ENCODE assay signal across 21 cellular contexts in genomic region chr9:88917375-88917774, GRCh38.
DNase-seq lines count a peak whose midpoint lies in the region; ATAC-seq, FAIRE-seq and TF ChIP-seq lines count a peak whose summit lies in the region.
"Had no signal": no experiment of that assay in that cellular context is flagged by ENCODE, and none has a peak within 500 bp of the region (broad histone marks: within the 10 kb centered on the region; RNA-seq: fewer than 3 reads in every experiment).

No MANE protein-coding gene starts in this region.

- intact Hi-C loops in HepG2 (cut with micrococcal nuclease; ENCODE audit: unreplicated experiment): no loop called here
- intact Hi-C loops in mucosa of descending colon (cut with DNase I, micrococcal nuclease): no loop called here
- intact Hi-C loops in left colon (cut with DNase I, micrococcal nuclease): no loop called here

- H3K27me3 Mint-ChIP-seq in CD8-positive, alpha-beta memory T cell: peaks cover 0 to 8% of the 10 kb centered on the region in 2 donors

- peak overlapping the region; percentile 2; the same call in 1 of the 2 replicates for H3K4me2 ChIP-seq in OCI-LY3 (ENCODE audit: low read length)
- no peak overlapping the region for H3K4me2 ChIP-seq in HepG2 (ENCODE audit: low read depth, low read length)
- H3K4me2 ChIP-seq: BLaER1, GM23338 had no signal

- DNase-seq in HepG2 (ENCODE audit: low spot score) (no peak), mucosa of descending colon (no peak), OCI-M2 (lab: John Stamatoyannopoulos, UW; ENCODE audit: unreplicated experiment) (no peak), left colon (no peak)
- DNase-seq in CD8-positive, alpha-beta memory T cell: no peak
- DNase-seq: CD4-positive, CD25-positive, alpha-beta regulatory T cell; CD8-positive, alpha-beta T cell; DMS53; DMS79 treated with DMSO at 0.1 percent for 48 hours; GF-D8; H9 had no signal

- POLR2A ChIA-PET in HepG2 (lab: Yijun Ruan, JAX): no interaction called here
- POLR2A ChIA-PET in CD8-positive, alpha-beta memory T cell (lab: Charles Lee): no interaction called here

- BruUV-seq in HepG2 (replicated peaks; lab: Mats Ljungman, UMichigan): no TSS peak

- H3K79me2 ChIP-seq in OCI-LY3 (ENCODE audit: low read length): no peaks in the 10 kb centered on the region
- no peaks in the 10 kb centered on the region for H3K79me2 ChIP-seq in HepG2 (ENCODE audit: insufficient read depth, low read length)

- TF ChIP-seq POLR2A in HepG2 (IDR thresholded peaks at IDR 0.05; ENCODE audit: insufficient read depth in 1 of 2, low read depth in 2 of 2, low read length in 2 of 2): no peak

- H2AFZ ChIP-seq in OCI-LY3 (ENCODE audit: low read depth, low read length) (no peak overlapping the region), HepG2 (ENCODE audit: low read length) (no peak overlapping the region)
- H2AFZ ChIP-seq: GM23338 had no signal

- H3K27ac Mint-ChIP-seq in CD8-positive, alpha-beta memory T cell: no peak overlapping the region
- H3K27ac Mint-ChIP-seq: B cell; CD8-positive, alpha-beta T cell; GM23338; H9 had no signal

- 0% methylated on average over 1 of the region's 3 CpGs for WGBS in HepG2 (ENCODE audit: low lambda C conversion rate)

- H3K4me1 ChIP-seq in OCI-LY3 (ENCODE audit: low read length): peaks cover 23% of the 10 kb centered on the region
- peaks cover 8% of the 10 kb centered on the region for H3K4me1 ChIP-seq in HepG2 (ENCODE audit: insufficient read depth, low read length)
- H3K4me1 ChIP-seq in mucosa of descending colon (ENCODE audit: low read depth): peaks cover 4% of the 10 kb centered on the region
- H3K4me1 ChIP-seq in CD8-positive, alpha-beta memory T cell (ENCODE audit: insufficient read depth, low read length): peaks cover 21% of the 10 kb centered on the region

- H3K9me3 ChIP-seq in OCI-LY3 (ENCODE audit: insufficient read depth, low read length) (peaks cover 19% of the 10 kb centered on the region; the same call in 1 of the 2 replicates), HepG2 (ENCODE audit: low read length) (peaks cover 16% of the 10 kb centered on the region), mucosa of descending colon (peaks cover 10% of the 10 kb centered on the region)
- H3K9me3 ChIP-seq in CD8-positive, alpha-beta memory T cell (ENCODE audit: low read length): no peaks in the 10 kb centered on the region

- H3K36me3 ChIP-seq in OCI-LY3 (replicated peaks; ENCODE audit: low read depth, low read length) (no peaks in the 10 kb centered on the region), HepG2 (replicated peaks in 1 of 2; ENCODE audit: control insufficient read depth in 1 of 2, insufficient read depth in 2 of 2, low read length in 2 of 2) (no peaks in the 10 kb centered on the region), mucosa of descending colon (ENCODE audit: low read depth) (no peaks in the 10 kb centered on the region)
- no peaks in the 10 kb centered on the region for H3K36me3 ChIP-seq in CD8-positive, alpha-beta memory T cell (ENCODE audit: insufficient read depth, low read length)

- peaks cover 0 to 6% (median 0%) of the 10 kb centered on the region in 3 donors for H3K36me3 Mint-ChIP-seq in CD8-positive, alpha-beta memory T cell

- peaks cover 9% of the 10 kb centered on the region; the same call in 1 of the 2 replicates for H3K27me3 ChIP-seq in OCI-LY3 (ENCODE audit: low read depth, low read length)
- H3K27me3 ChIP-seq in HepG2 (ENCODE audit: control insufficient read depth in 1 of 2, insufficient read depth in 2 of 2, low read length in 2 of 2): no peaks in the 10 kb centered on the region
- H3K27me3 ChIP-seq in CD8-positive, alpha-beta memory T cell (ENCODE audit: insufficient read depth, low read length, poor library complexity, severe bottlenecking): no peaks in the 10 kb centered on the region
- H3K27me3 ChIP-seq: BLaER1 had no signal

- H3K27ac ChIP-seq in OCI-LY3 (ENCODE audit: low read length) (peak overlapping the region; percentile 45; the same call in 1 of the 2 replicates), HepG2 (ENCODE audit: extremely low read length, insufficient read depth, low read length) (no peak overlapping the region)
- H3K27ac ChIP-seq in CD8-positive, alpha-beta memory T cell (ENCODE audit: low read depth, low read length): no peak overlapping the region
- H3K27ac ChIP-seq: 22Rv1, BLaER1, C4-2B had no signal

- ATAC-seq in HepG2 (peak; percentile 40; the same call in 2 of the 3 replicates), mucosa of descending colon (peak; percentile 43), left colon (no peak)
- ATAC-seq: CD8-positive, alpha-beta T cell; GM23338; HCT116 had no signal

- TF ChIP-seq CTCF in OCI-LY3 (IDR thresholded peaks at IDR 0.05; ENCODE audit: low read depth, low read length) (no peak), HepG2 (CRISPR knock-in tag; IDR thresholded peaks at IDR 0.05) (no peak), mucosa of descending colon (IDR thresholded peaks at IDR 0.05) (no peak)

- TF ChIP-seq RAD21 in HepG2 (CRISPR knock-in tag; IDR thresholded peaks at IDR 0.05): no peak

- no peak overlapping the region for H3K9ac ChIP-seq in OCI-LY3 (ENCODE audit: low read length)
- no peak overlapping the region for H3K9ac ChIP-seq in HepG2 (ENCODE audit: insufficient read depth, low read depth, low read length)
- H3K9ac ChIP-seq: BLaER1 had no signal

- peaks cover 0 to 10% (median 3%) of the 10 kb centered on the region in 5 donors for H3K9me3 Mint-ChIP-seq in CD8-positive, alpha-beta memory T cell

- CTCF ChIA-PET in HepG2 (lab: Yijun Ruan, JAX; ENCODE audit: low intra/inter-chr PET ratio, low total read pairs): no interaction called here
- CTCF ChIA-PET in CD8-positive, alpha-beta memory T cell (lab: Charles Lee): no interaction called here

- peaks cover 19 to 29% (median 23%) of the 10 kb centered on the region in 3 donors for H3K4me1 Mint-ChIP-seq in CD8-positive, alpha-beta memory T cell
- H3K4me1 Mint-ChIP-seq: GM23338, H9 had no signal

- H3K4me3 Mint-ChIP-seq in CD8-positive, alpha-beta memory T cell: no peak overlapping the region
- H3K4me3 Mint-ChIP-seq: B cell; CD4-positive, CD25-positive, alpha-beta regulatory T cell; CD8-positive, alpha-beta T cell; GM23338; H9 had no signal

- H4K20me1 ChIP-seq in OCI-LY3 (ENCODE audit: insufficient read depth, low read length) (no peaks in the 10 kb centered on the region), HepG2 (ENCODE audit: insufficient read depth, low read length) (no peaks in the 10 kb centered on the region)
- H4K20me1 ChIP-seq: BLaER1 had no signal

- FAIRE-seq in HepG2 (lab: Jason Lieb, UNC): no peak
- FAIRE-seq: A204.1, GM12891, GM18507 had no signal

- in situ Hi-C loops in HepG2 (cut with HindIII; ENCODE audit: extremely low pct_ligation_motif_present, low pct_unique_long_range_greater_than_20kb): no loop called here

- no peak overlapping the region for H3K4me3 ChIP-seq in OCI-LY3 (ENCODE audit: low read length)
- H3K4me3 ChIP-seq in HepG2 (replicated peaks in 1 of 3; ENCODE audit: insufficient read depth in 1 of 3, low read depth in 2 of 3, low read length in 3 of 3): no peak overlapping the region
- no peak overlapping the region for H3K4me3 ChIP-seq in mucosa of descending colon
- H3K4me3 ChIP-seq in CD8-positive, alpha-beta memory T cell (ENCODE audit: low read length): no peak overlapping the region
- H3K4me3 ChIP-seq: BLaER1, GM23338 had no signal

- TF ChIP-seq EP300 in HepG2 (IDR thresholded peaks at IDR 0.05; ENCODE audit: low read depth in 2 of 2, low read length in 2 of 2) (no peak), HepG2 (CRISPR knock-in tag; IDR thresholded peaks at IDR 0.05; ENCODE audit: borderline replicate concordance) (no peak)

TF ChIP-seq in HepG2, 621 proteins besides CTCF, POLR2A, EP300 and RAD21:
- TF ChIP-seq ARHGAP35 (CRISPR knock-in tag; IDR thresholded peaks at IDR 0.05; ENCODE audit: borderline replicate concordance) (no peak), TOE1 (CRISPR knock-in tag; IDR thresholded peaks at IDR 0.05) (no peak), HNF4A (CRISPR knock-in tag; IDR thresholded peaks at IDR 0.05) (peak; percentile 48), FOSL1 (CRISPR knock-in tag; IDR thresholded peaks at IDR 0.05; ENCODE audit: borderline replicate concordance) (no peak)
- TF ChIP-seq, protein P1, sequence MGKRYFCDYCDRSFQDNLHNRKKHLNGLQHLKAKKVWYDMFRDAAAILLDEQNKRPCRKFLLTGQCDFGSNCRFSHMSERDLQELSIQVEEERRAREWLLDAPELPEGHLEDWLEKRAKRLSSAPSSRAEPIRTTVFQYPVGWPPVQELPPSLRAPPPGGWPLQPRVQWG (CRISPR knock-in tag; IDR thresholded peaks at IDR 0.05; ENCODE audit: borderline replicate concordance, low read depth): no peak
